ENCODE assay signal across 22 cellular contexts in genomic region chr7:121072826-121073225, GRCh38.
"Had no signal": no experiment of that assay in that cellular context is flagged by ENCODE, and none has a peak within 500 bp of the region (broad histone marks: within the 10 kb centered on the region; RNA-seq: fewer than 3 reads in every experiment).

No MANE protein-coding gene starts in this region.

- H3K36me3 ChIP-seq: colonic mucosa, esophagus squamous epithelium, neutrophil, pancreas, suprapubic skin, thyroid gland had no signal

- H3K9me3 ChIP-seq: colonic mucosa, esophagus squamous epithelium, mucosa of descending colon, neutrophil, pancreas, suprapubic skin, thyroid gland had no signal

- H3K4me1 ChIP-seq: colonic mucosa, pancreas, suprapubic skin, thyroid gland had no signal

- FAIRE-seq: endometrium, pancreas had no signal

- H3K4me3 ChIP-seq: colonic mucosa, esophagus squamous epithelium, lung, mucosa of descending colon, pancreas, smooth muscle cell, suprapubic skin, thyroid gland had no signal

- ATAC-seq: effector memory CD8-positive, alpha-beta T cell; mucosa of descending colon; natural killer cell treated with Interleukin-12 subunit alpha and Interleukin-12 subunit beta and Interleukin-15 and Interleukin-18, amount 100 ng/mL, for 72 hours; pancreas; stimulated activated naive CD8-positive, alpha-beta T cell treated with anti-CD3 and anti-CD28 coated beads, Interleukin-15, amount 100 ng/mL, for 72 hours had no signal

- H3K27me3 ChIP-seq: colonic mucosa, esophagus squamous epithelium, neutrophil, suprapubic skin, thyroid gland had no signal

- DNase-seq: colonic mucosa; dermis blood vessel endothelial cell; effector memory CD8-positive, alpha-beta T cell; erythroblast; esophagus squamous epithelium; foreskin melanocyte; mucosa of descending colon; naive B cell; pancreas; stimulated activated CD4-positive, alpha-beta T cell treated with anti-CD3 and anti-CD28 coated beads, Interleukin-12 subunit alpha, Interleukin-12 subunit beta, amount 100 ng/mL, for 4 hours; stimulated activated CD4-positive, alpha-beta T cell treated with anti-CD3 and anti-CD28 coated beads, Interleukin-1b, Interleukin-23, amount 100 ng/mL, for 48 hours; stimulated activated CD4-positive, alpha-beta T cell treated with anti-CD3 and anti-CD28 coated beads, Interleukin-4, amount 100 ng/mL, for 1 hour; stimulated activated CD8-positive, alpha-beta memory T cell treated with anti-CD3 and anti-CD28 coated beads, Interleukin-4, amount 100 ng/mL, for 48 hours; stimulated activated naive CD4-positive, alpha-beta T cell; stimulated activated naive CD8-positive, alpha-beta T cell treated with anti-CD3 and anti-CD28 coated beads, Interleukin-15, amount 100 ng/mL, for 72 hours; thyroid gland had no signal

- H3K27ac ChIP-seq: colonic mucosa, esophagus squamous epithelium, neutrophil, pancreas, suprapubic skin, thyroid gland had no signal

- H3K4me2 ChIP-seq: smooth muscle cell had no signal
